In the genomic region with DNA sequence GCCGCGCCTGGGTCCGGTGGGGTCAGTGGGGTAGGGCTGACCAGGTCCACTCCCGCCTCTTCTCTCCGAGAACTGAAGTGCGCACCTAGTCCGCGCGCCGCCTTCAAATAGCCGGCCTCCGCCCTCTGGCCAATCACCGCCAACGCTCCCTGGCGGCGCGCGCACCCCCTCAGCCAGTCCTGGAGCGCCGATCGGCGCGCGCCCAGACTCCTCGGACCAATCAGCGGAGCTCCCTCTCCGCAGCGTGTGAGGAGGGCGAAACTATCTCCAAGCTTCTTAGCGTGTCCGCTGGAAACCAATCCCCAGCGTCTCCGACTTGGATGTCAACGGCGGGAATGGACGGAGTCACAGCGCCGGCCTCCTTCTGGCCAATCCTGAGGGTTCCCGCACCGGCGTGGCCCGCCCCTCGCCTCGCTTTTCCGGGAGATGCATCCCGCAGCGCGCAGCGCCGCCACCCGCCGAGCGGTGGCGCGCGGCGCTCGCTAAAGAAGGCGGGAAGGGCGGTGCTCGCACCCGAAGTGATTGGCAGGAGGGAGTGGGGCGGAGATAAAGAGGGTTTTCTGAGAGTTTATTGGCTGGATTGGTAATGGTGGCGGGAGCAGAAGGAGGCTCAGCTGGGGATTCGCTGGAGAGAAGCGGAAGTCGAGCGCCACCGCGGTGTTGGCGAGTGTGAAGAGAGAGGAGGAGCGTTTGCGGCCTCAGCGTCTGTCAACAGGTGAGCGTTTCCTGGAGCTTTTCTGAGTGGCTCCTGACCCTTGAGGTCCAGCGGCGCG, we compare ENCODE assay signal across 8 cellular contexts. TPM values are rescaled to one million over a fixed set of nuclear protein-coding genes. Genes with fewer than 3 reads are reported as not detected.
DNase-seq lines count a peak whose midpoint lies in the region; ATAC-seq and TF ChIP-seq lines count a peak whose summit lies in the region.

A gene (minus strand): TSS at position 81 of the 773 bp plus-strand sequence. CDS start 133 bp downstream, outside the sequence.

- TF ChIP-seq POLR2A in GM18951 (IDR thresholded peaks at IDR 0.05; ENCODE audit: extremely low read depth, insufficient read depth, insufficient read length): peak; percentile 97

- WGBS in smooth muscle cell (ENCODE audit: low lambda C conversion rate): under 1% methylated on average over 74 of the region's 78 CpGs

- H2AFZ ChIP-seq in smooth muscle cell (ENCODE audit: low read depth): peak within 1 kb of the TSS; percentile 93

- peak within 1 kb of the TSS; percentile 84 for H3K27ac ChIP-seq in caudate nucleus (ENCODE audit: low read depth, low read length)
- H3K27ac ChIP-seq in smooth muscle cell (ENCODE audit: low read depth): peak within 1 kb of the TSS; percentile 85

- peaks cover 10% of the 10 kb centered on the region for H3K36me3 Mint-ChIP-seq in WTC11

- H3F3A ChIP-seq in smooth muscle cell (ENCODE audit: low read depth): peaks cover 4% of the 10 kb centered on the region

- peak; percentile 71 for TF ChIP-seq CTCF in AG09319 (IDR thresholded peaks at IDR 0.05; ENCODE audit: low read depth, low read length)
- no peak; the same call in 1 of the 2 replicates for TF ChIP-seq CTCF in WTC11 (IDR thresholded peaks at IDR 0.05)
- peak; percentile 60 for TF ChIP-seq CTCF in smooth muscle cell (IDR thresholded peaks at IDR 0.05; ENCODE audit: borderline replicate concordance, insufficient read depth, poor library complexity, severe bottlenecking)

- H3K4me3 Mint-ChIP-seq in WTC11: peak within 1 kb of the TSS; percentile 86

- H3K27me3 ChIP-seq in smooth muscle cell (ENCODE audit: low read depth): no peaks in the 10 kb centered on the region

- DNase-seq in AG09319 (ENCODE audit: extremely low read depth, low read depth) (peak; percentile 99), NCI-H226 (peak; percentile 100), WTC11 (ENCODE audit: low spot score) (peak; percentile 98), caudate nucleus (lab: John Stamatoyannopoulos, UW) (peak; percentile 92 to 100 (median 99)), iPS-NIHi7 (ENCODE audit: extremely low spot score) (peak; percentile 97), smooth muscle cell (lab: John Stamatoyannopoulos, UW; ENCODE audit: unreplicated experiment) (peak; percentile 92)

- H3K4me2 ChIP-seq in smooth muscle cell: peak within 1 kb of the TSS; percentile 94

- H3K4me1 ChIP-seq in smooth muscle cell (ENCODE audit: low read depth): peaks cover 26% of the 10 kb centered on the region

- POLR2A ChIA-PET in WTC11 (lab: Charles Lee): interaction anchor here (0.5 to 1.8 kb wide), 19 partner anchors 12 to 388 kb away, joined by 3 to 12 read pairs (median 3); a partner anchor contains a TSS

- peak within 1 kb of the TSS; percentile 85 for H3K9ac ChIP-seq in smooth muscle cell (ENCODE audit: low read depth)

- H3K9me3 Mint-ChIP-seq in WTC11: no peaks in the 10 kb centered on the region

- CTCF ChIA-PET in WTC11 (lab: Charles Lee): interaction anchor here (0.6 to 4.7 kb wide), 88 partner anchors 8 to 984 kb away, joined by 3 to 91 read pairs (median 4); a partner anchor contains a TSS

- peaks cover 11% of the 10 kb centered on the region for H3K79me2 ChIP-seq in smooth muscle cell (ENCODE audit: low read depth)

- H3K9me3 ChIP-seq in smooth muscle cell (replicated peaks; ENCODE audit: low read depth): no peaks in the 10 kb centered on the region

- in situ Hi-C loops in GM18951 (cut with MboI; ENCODE audit: low sequenced_read_pairs, unreplicated experiment): no loop called here

- H3K4me1 Mint-ChIP-seq in WTC11: peaks cover 19% of the 10 kb centered on the region

- no peaks in the 10 kb centered on the region; the same call in 1 of the 2 replicates for H3K27me3 Mint-ChIP-seq in WTC11 (ENCODE audit: low read depth)

- peak within 1 kb of the TSS; percentile 98 for H3K27ac Mint-ChIP-seq in WTC11

- H3K36me3 ChIP-seq in smooth muscle cell (ENCODE audit: low read depth): no peaks in the 10 kb centered on the region

- ATAC-seq in HG03196 (IDR thresholded peaks at IDR 0.05; ENCODE audit: unreplicated experiment): peak; percentile 75
- peak; percentile 90 for ATAC-seq in WTC11

- peaks cover 6% of the 10 kb centered on the region for H4K20me1 ChIP-seq in smooth muscle cell (ENCODE audit: low read depth)

- H3K4me3 ChIP-seq in smooth muscle cell: peak within 1 kb of the TSS; percentile 65

TF ChIP-seq in WTC11, 78 proteins besides CTCF, POLR2A, EP300 and RAD21 (continues in another document):
- TF ChIP-seq, protein P1, sequence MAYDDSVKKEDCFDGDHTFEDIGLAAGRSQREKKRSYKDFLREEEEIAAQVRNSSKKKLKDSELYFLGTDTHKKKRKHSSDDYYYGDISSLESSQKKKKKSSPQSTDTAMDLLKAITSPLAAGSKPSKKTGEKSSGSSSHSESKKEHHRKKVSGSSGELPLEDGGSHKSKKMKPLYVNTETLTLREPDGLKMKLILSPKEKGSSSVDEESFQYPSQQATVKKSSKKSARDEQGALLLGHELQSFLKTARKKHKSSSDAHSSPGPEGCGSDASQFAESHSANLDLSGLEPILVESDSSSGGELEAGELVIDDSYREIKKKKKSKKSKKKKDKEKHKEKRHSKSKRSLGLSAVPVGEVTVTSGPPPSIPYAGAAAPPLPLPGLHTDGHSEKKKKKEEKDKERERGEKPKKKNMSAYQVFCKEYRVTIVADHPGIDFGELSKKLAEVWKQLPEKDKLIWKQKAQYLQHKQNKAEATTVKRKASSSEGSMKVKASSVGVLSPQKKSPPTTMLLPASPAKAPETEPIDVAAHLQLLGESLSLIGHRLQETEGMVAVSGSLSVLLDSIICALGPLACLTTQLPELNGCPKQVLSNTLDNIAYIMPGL (CRISPR knock-in tag; IDR thresholded peaks at IDR 0.05): peak; percentile 48; the same call in 1 of the 2 replicates
- TF ChIP-seq PRRX2 (CRISPR knock-in tag; IDR thresholded peaks at IDR 0.05) (no peak), SMAD4 (CRISPR knock-in tag; IDR thresholded peaks at IDR 0.05) (no peak), NR3C1 (CRISPR knock-in tag; conservative IDR thresholded peaks at IDR 0.05; ENCODE audit: low read depth) (no peak), CREB1 (CRISPR knock-in tag; IDR thresholded peaks at IDR 0.05) (no peak), CBFB (CRISPR knock-in tag; IDR thresholded peaks at IDR 0.05; ENCODE audit: low read depth) (0 out of 2 replicates have a peak, but pooled peaks have one; percentile 26), ZNF671 (CRISPR knock-in tag; IDR thresholded peaks at IDR 0.05) (no peak), NR1H2 (CRISPR knock-in tag; IDR thresholded peaks at IDR 0.05) (no peak), TEAD1 (CRISPR knock-in tag; IDR thresholded peaks at IDR 0.05) (0 out of 2 replicates have a peak, but pooled peaks have one; percentile 54)
- TF ChIP-seq, protein P2, sequence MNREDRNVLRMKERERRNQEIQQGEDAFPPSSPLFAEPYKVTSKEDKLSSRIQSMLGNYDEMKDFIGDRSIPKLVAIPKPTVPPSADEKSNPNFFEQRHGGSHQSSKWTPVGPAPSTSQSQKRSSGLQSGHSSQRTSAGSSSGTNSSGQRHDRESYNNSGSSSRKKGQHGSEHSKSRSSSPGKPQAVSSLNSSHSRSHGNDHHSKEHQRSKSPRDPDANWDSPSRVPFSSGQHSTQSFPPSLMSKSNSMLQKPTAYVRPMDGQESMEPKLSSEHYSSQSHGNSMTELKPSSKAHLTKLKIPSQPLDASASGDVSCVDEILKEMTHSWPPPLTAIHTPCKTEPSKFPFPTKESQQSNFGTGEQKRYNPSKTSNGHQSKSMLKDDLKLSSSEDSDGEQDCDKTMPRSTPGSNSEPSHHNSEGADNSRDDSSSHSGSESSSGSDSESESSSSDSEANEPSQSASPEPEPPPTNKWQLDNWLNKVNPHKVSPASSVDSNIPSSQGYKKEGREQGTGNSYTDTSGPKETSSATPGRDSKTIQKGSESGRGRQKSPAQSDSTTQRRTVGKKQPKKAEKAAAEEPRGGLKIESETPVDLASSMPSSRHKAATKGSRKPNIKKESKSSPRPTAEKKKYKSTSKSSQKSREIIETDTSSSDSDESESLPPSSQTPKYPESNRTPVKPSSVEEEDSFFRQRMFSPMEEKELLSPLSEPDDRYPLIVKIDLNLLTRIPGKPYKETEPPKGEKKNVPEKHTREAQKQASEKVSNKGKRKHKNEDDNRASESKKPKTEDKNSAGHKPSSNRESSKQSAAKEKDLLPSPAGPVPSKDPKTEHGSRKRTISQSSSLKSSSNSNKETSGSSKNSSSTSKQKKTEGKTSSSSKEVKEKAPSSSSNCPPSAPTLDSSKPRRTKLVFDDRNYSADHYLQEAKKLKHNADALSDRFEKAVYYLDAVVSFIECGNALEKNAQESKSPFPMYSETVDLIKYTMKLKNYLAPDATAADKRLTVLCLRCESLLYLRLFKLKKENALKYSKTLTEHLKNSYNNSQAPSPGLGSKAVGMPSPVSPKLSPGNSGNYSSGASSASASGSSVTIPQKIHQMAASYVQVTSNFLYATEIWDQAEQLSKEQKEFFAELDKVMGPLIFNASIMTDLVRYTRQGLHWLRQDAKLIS (CRISPR knock-in tag; IDR thresholded peaks at IDR 0.05; ENCODE audit: borderline replicate concordance): no peak
- TF ChIP-seq, protein P3, sequence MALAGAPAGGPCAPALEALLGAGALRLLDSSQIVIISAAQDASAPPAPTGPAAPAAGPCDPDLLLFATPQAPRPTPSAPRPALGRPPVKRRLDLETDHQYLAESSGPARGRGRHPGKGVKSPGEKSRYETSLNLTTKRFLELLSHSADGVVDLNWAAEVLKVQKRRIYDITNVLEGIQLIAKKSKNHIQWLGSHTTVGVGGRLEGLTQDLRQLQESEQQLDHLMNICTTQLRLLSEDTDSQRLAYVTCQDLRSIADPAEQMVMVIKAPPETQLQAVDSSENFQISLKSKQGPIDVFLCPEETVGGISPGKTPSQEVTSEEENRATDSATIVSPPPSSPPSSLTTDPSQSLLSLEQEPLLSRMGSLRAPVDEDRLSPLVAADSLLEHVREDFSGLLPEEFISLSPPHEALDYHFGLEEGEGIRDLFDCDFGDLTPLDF (CRISPR knock-in tag; IDR thresholded peaks at IDR 0.05): no peak
- TF ChIP-seq, protein P4, sequence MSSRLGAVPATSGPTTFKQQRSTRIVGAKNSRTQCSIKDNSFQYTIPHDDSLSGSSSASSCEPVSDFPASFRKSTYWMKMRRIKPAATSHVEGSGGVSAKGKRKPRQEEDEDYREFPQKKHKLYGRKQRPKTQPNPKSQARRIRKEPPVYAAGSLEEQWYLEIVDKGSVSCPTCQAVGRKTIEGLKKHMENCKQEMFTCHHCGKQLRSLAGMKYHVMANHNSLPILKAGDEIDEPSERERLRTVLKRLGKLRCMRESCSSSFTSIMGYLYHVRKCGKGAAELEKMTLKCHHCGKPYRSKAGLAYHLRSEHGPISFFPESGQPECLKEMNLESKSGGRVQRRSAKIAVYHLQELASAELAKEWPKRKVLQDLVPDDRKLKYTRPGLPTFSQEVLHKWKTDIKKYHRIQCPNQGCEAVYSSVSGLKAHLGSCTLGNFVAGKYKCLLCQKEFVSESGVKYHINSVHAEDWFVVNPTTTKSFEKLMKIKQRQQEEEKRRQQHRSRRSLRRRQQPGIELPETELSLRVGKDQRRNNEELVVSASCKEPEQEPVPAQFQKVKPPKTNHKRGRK (CRISPR knock-in tag; IDR thresholded peaks at IDR 0.05; ENCODE audit: borderline replicate concordance): no peak

RNA-seq across cellular contexts. Expression of the gene that starts here (rescaled TPM):
- total RNA-seq in WTC11 (2021) (37.1 to 40.4 TPM (median 38.4 TPM) in 3 replicates), smooth muscle cell (6.4 and 13.4 TPM in 2 replicates)
- 7.1 and 11.3 TPM in 2 replicates for polyA plus RNA-seq in smooth muscle cell

Comparison
In these comparisons a context has a peak if more than half of its experiments do, and no peak if none do; other contexts are left out.
1. Peak in every context shown above with its lines: DNase-seq, ATAC-seq, H3K4me3 ChIP-seq and H3K27ac ChIP-seq.